8 cellular contexts compared by ENCODE assay signal in genomic region chr1:26787381-26787705, GRCh38. TPM values are rescaled to one million over a fixed set of nuclear protein-coding genes. Genes with fewer than 3 reads are reported as not detected.
DNase-seq lines count a peak whose midpoint lies in the region; ATAC-seq and TF ChIP-seq lines count a peak whose summit lies in the region.

No MANE protein-coding gene starts in this region.

- POLR2A ChIA-PET in AG04449 (lab: Yijun Ruan, JAX), result interaction anchor here (0.6 to 2.5 kb wide), 10 partner anchors 8 to 181 kb away, joined by 3 to 34 read pairs (median 6); no protein-coding TSS in a partner anchor

- TF ChIP-seq CTCF in AG04449 (IDR thresholded peaks at IDR 0.05; ENCODE audit: insufficient read depth, low read length, missing control alignments), result no peak
- TF ChIP-seq CTCF in WERI-Rb-1 (IDR thresholded peaks at IDR 0.05; ENCODE audit: low read depth, low read length), result no peak
- TF ChIP-seq CTCF in thoracic aorta (IDR thresholded peaks at IDR 0.05), result no peak

- DNase-seq in AG04449 (ENCODE audit: low read depth, low spot score), result no peak
- DNase-seq in WERI-Rb-1, result no peak
- peak; percentile 65 for DNase-seq in myocyte (ENCODE audit: low read depth)
- DNase-seq in thoracic aorta (ENCODE audit: low spot score), result no peak
- no peak for DNase-seq in HT-29 (ENCODE audit: low spot score)

- CTCF ChIA-PET in AG04449 (lab: Yijun Ruan, JAX), result interaction anchor here (0.7 to 9.4 kb wide), 13 partner anchors 9 to 183 kb away, joined by 3 to 509 read pairs (median 17); no protein-coding TSS in a partner anchor

- H3K27me3 ChIP-seq in WERI-Rb-1 (ENCODE audit: insufficient read depth, low read depth, severe bottlenecking), result no peaks in the 10 kb centered on the region
- H3K27me3 ChIP-seq in duodenal mucosa (ENCODE audit: control insufficient read depth in 1 of 2, insufficient read depth in 2 of 2, low read length in 2 of 2), result no peaks in the 10 kb centered on the region
- H3K27me3 ChIP-seq in thoracic aorta (replicated peaks; ENCODE audit: insufficient read depth), result no peaks in the 10 kb centered on the region

- H3K9me3 ChIP-seq in WERI-Rb-1 (ENCODE audit: severe bottlenecking), result no peaks in the 10 kb centered on the region
- H3K9me3 ChIP-seq in duodenal mucosa (ENCODE audit: control insufficient read depth in 1 of 2, low read length in 2 of 2), result no peaks in the 10 kb centered on the region
- H3K9me3 ChIP-seq in thoracic aorta, result no peaks in the 10 kb centered on the region

- peaks cover 45 to 53% of the 10 kb centered on the region in 2 donors for H3K4me1 ChIP-seq in duodenal mucosa (ENCODE audit: control insufficient read depth in 1 of 2, insufficient read depth in 2 of 2, low read length in 2 of 2)
- peaks cover 29 to 39% of the 10 kb centered on the region in 2 donors for H3K4me1 ChIP-seq in thoracic aorta (ENCODE audit: control insufficient read depth in 1 of 2, low read depth in 2 of 2)

- peak overlapping the region; percentile 73 for H3K4me3 ChIP-seq in AG04449 (ENCODE audit: low read depth, low read length)
- H3K4me3 ChIP-seq in WERI-Rb-1 (ENCODE audit: low read depth, low read length), result peak overlapping the region; percentile 93
- peak overlapping the region; percentile 96 to 98 for H3K4me3 ChIP-seq in duodenal mucosa (ENCODE audit: low read depth in 1 of 2, low read length in 2 of 2)
- peak overlapping the region; percentile 85 for H3K4me3 ChIP-seq in thoracic aorta

- H3K36me3 ChIP-seq in WERI-Rb-1, result peaks cover 12% of the 10 kb centered on the region
- H3K36me3 ChIP-seq in duodenal mucosa (ENCODE audit: control insufficient read depth in 1 of 2, insufficient read depth in 2 of 2, low read length in 2 of 2), result peaks cover 0 to 2% of the 10 kb centered on the region in 2 donors
- no peaks in the 10 kb centered on the region for H3K36me3 ChIP-seq in thoracic aorta

- H3K27ac ChIP-seq in WERI-Rb-1 (peak overlapping the region; percentile 98), duodenal mucosa (ENCODE audit: low read depth, low read length) (peak overlapping the region; percentile 99), thoracic aorta (peak overlapping the region; percentile 99 to 100)

- H3K9ac ChIP-seq in duodenal mucosa (ENCODE audit: low read depth in 1 of 2, low read length in 2 of 2), result peak overlapping the region; percentile 97 to 98

- peak; percentile 50 for ATAC-seq in GM18907 (IDR thresholded peaks at IDR 0.05; ENCODE audit: unreplicated experiment)
- ATAC-seq in HG03139 (IDR thresholded peaks at IDR 0.05; ENCODE audit: unreplicated experiment), result peak; percentile 37
- ATAC-seq in thoracic aorta (ENCODE audit: insufficient number of reproducible peaks, low FRiP score, low read depth), result peak; percentile 0

RNA-seq across cellular contexts. Expression of gene PIGV, which starts 0.4 kb away (rescaled TPM):
- total RNA-seq in myocyte, result 18.0 and 18.6 TPM in 2 replicates
- 17.4 TPM for polyA plus RNA-seq in myocyte (2012)
- 10 to 100 TPM; 13.5 to 22.9 TPM for total RNA-seq in thoracic aorta
- 16.8 and 20.0 TPM in 2 replicates for total RNA-seq in HT-29 (2014; rRNA removed; shearing (Covaris generic))

RNA-seq across cellular contexts. Expression of gene ZDHHC18, which starts 39.1 kb away (rescaled TPM):
- total RNA-seq in myocyte (11.8 and 11.9 TPM in 2 replicates), thoracic aorta (10 to 100 TPM; 13.3 to 29.9 TPM)
- polyA plus RNA-seq in myocyte (2012), result 12.2 TPM
- total RNA-seq in HT-29 (2014; rRNA removed; shearing (Covaris generic)), result 22.9 and 30.0 TPM in 2 replicates

Comparison
In these comparisons a context has a peak if more than half of its experiments do, and no peak if none do; other contexts are left out.
1. ATAC-seq: peak in every context shown above with its lines; median percentile 50 in GM18907; 37 in HG03139; 0 in thoracic aorta.